Comparison of ENCODE assay signal across 24 cellular contexts in the genomic region with DNA sequence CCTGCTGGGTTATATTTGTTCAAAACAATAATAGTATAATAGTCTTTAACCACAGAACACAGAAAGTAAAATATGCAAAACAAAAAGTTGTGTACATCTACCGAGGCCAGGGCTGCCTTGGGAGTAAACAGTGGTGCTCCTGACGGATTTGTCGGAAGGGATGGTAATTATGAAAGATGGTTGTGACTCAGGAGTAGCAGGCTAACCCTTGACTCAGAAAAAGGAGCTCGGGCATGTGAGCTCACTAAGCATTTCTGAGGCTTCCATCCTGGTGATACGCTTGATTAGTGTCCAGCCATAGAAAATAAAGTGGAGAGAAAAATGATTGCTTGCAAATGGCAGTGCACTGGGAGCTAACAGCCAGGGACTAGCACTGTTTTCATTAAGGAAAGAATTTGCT. TPM values are rescaled to one million over a fixed set of nuclear protein-coding genes. Genes with fewer than 3 reads are reported as not detected.
"Had no signal": no experiment of that assay in that cellular context is flagged by ENCODE, and none has a peak within 500 bp of the region (broad histone marks: within the 10 kb centered on the region; RNA-seq: fewer than 3 reads in every experiment).

No MANE protein-coding gene starts in this region.

- H3K4me1 ChIP-seq: esophagus squamous epithelium, prostate gland had no signal

- H3K36me3 Mint-ChIP-seq: memory B cell; naive thymus-derived CD4-positive, alpha-beta T cell; type B pancreatic cell had no signal

- H3K4me3 Mint-ChIP-seq: activated CD4-positive, alpha-beta T cell treated with anti-CD3 and anti-CD28 coated beads, Interleukin-2, amount 10 ng/mL, durations not matched to agents 24 days and 14 days; activated CD8-positive, alpha-beta T cell treated with anti-CD3 and anti-CD28 coated beads for 36 hours; activated naive CD4-positive, alpha-beta T cell treated with anti-CD3 and anti-CD28 coated beads for 36 hours; activated T-cell treated with anti-CD3 and anti-CD28 coated beads, Interleukin-2, amount 50 U/mL, for 4 hours; memory B cell; naive thymus-derived CD4-positive, alpha-beta T cell; stimulated activated naive CD8-positive, alpha-beta T cell treated with anti-CD3 and anti-CD28 coated beads, Interleukin-15, amount 100 ng/mL, for 72 hours; type B pancreatic cell had no signal

- H3K27ac ChIP-seq: coronary artery, esophagus squamous epithelium, prostate gland had no signal

- DNase-seq: activated CD4-positive, alpha-beta T cell treated with anti-CD3 and anti-CD28 coated beads, Interleukin-2, amount 10 ng/mL, durations not matched to agents 24 days and 14 days; activated CD8-positive, alpha-beta T cell treated with anti-CD3 and anti-CD28 coated beads for 36 hours; activated naive CD4-positive, alpha-beta T cell treated with anti-CD3 and anti-CD28 coated beads for 36 hours; activated T-cell treated with anti-CD3 and anti-CD28 coated beads, Interleukin-2, amount 50 U/mL, for 4 hours; anterior cingulate cortex; effector CD4-positive, alpha-beta T cell; esophagus squamous epithelium; head of caudate nucleus; kidney; left ventricle myocardium superior; mucosa of descending colon; naive thymus-derived CD4-positive, alpha-beta T cell; right cardiac atrium; stimulated activated naive CD8-positive, alpha-beta T cell treated with anti-CD3 and anti-CD28 coated beads, Interleukin-15, amount 100 ng/mL, for 72 hours; T-helper 1 cell; T-helper 9 cell had no signal

- H3K9me3 Mint-ChIP-seq: activated CD4-positive, alpha-beta T cell treated with anti-CD3 and anti-CD28 coated beads, Interleukin-2, amount 10 ng/mL, durations not matched to agents 24 days and 14 days; activated CD8-positive, alpha-beta T cell treated with anti-CD3 and anti-CD28 coated beads for 36 hours; activated naive CD4-positive, alpha-beta T cell treated with anti-CD3 and anti-CD28 coated beads for 36 hours; activated T-cell treated with anti-CD3 and anti-CD28 coated beads, Interleukin-2, amount 50 U/mL, for 4 hours; memory B cell; naive thymus-derived CD4-positive, alpha-beta T cell; stimulated activated naive CD8-positive, alpha-beta T cell treated with anti-CD3 and anti-CD28 coated beads, Interleukin-15, amount 100 ng/mL, for 72 hours; type B pancreatic cell had no signal

- H3K27ac Mint-ChIP-seq: activated CD4-positive, alpha-beta T cell treated with anti-CD3 and anti-CD28 coated beads, Interleukin-2, amount 10 ng/mL, durations not matched to agents 24 days and 14 days; activated CD8-positive, alpha-beta T cell treated with anti-CD3 and anti-CD28 coated beads for 36 hours; activated naive CD4-positive, alpha-beta T cell treated with anti-CD3 and anti-CD28 coated beads for 36 hours; memory B cell; naive thymus-derived CD4-positive, alpha-beta T cell; stimulated activated naive CD8-positive, alpha-beta T cell treated with anti-CD3 and anti-CD28 coated beads, Interleukin-15, amount 100 ng/mL, for 72 hours; type B pancreatic cell had no signal

- H3K27me3 Mint-ChIP-seq: activated CD4-positive, alpha-beta T cell treated with anti-CD3 and anti-CD28 coated beads, Interleukin-2, amount 10 ng/mL, durations not matched to agents 24 days and 14 days; activated CD8-positive, alpha-beta T cell treated with anti-CD3 and anti-CD28 coated beads for 36 hours; memory B cell; naive thymus-derived CD4-positive, alpha-beta T cell; stimulated activated naive CD8-positive, alpha-beta T cell treated with anti-CD3 and anti-CD28 coated beads, Interleukin-15, amount 100 ng/mL, for 72 hours; type B pancreatic cell had no signal

- H3K4me1 Mint-ChIP-seq: activated CD4-positive, alpha-beta T cell treated with anti-CD3 and anti-CD28 coated beads, Interleukin-2, amount 10 ng/mL, durations not matched to agents 24 days and 14 days; memory B cell; naive thymus-derived CD4-positive, alpha-beta T cell; stimulated activated naive CD8-positive, alpha-beta T cell treated with anti-CD3 and anti-CD28 coated beads, Interleukin-15, amount 100 ng/mL, for 72 hours had no signal

- H3K36me3 ChIP-seq: esophagus squamous epithelium, prostate gland had no signal

- H3K9me3 ChIP-seq: esophagus squamous epithelium, mucosa of descending colon, prostate gland had no signal

- H3K27me3 ChIP-seq: esophagus squamous epithelium had no signal

- ATAC-seq: activated CD8-positive, alpha-beta T cell treated with anti-CD3 and anti-CD28 coated beads for 36 hours; activated T-cell treated with anti-CD3 and anti-CD28 coated beads, Interleukin-2, amount 50 U/mL, for 4 hours; left ventricle myocardium superior; mucosa of descending colon; naive thymus-derived CD4-positive, alpha-beta T cell; right cardiac atrium; stimulated activated naive CD8-positive, alpha-beta T cell treated with anti-CD3 and anti-CD28 coated beads, Interleukin-15, amount 100 ng/mL, for 72 hours had no signal

- H3K4me3 ChIP-seq: coronary artery, esophagus squamous epithelium, mucosa of descending colon, prostate gland had no signal

RNA-seq across cellular contexts. Expression of a gene that starts 53.2 kb away (rescaled TPM):
- total RNA-seq: activated CD4-positive, alpha-beta T cell treated with anti-CD3 and anti-CD28 coated beads, Interleukin-2, amount 10 ng/mL, durations not matched to agents 24 days and 14 days; activated CD8-positive, alpha-beta T cell treated with anti-CD3 and anti-CD28 coated beads for 36 hours; activated naive CD4-positive, alpha-beta T cell treated with anti-CD3 and anti-CD28 coated beads for 36 hours; activated T-cell treated with anti-CD3 and anti-CD28 coated beads, Interleukin-2, amount 50 U/mL, for 4 hours; esophagus squamous epithelium; frontal cortex; kidney; left ventricle myocardium superior; mucosa of descending colon; naive thymus-derived CD4-positive, alpha-beta T cell; osteocyte; right cardiac atrium; skeletal muscle tissue; temporal lobe had no signal
